In the genomic region with DNA sequence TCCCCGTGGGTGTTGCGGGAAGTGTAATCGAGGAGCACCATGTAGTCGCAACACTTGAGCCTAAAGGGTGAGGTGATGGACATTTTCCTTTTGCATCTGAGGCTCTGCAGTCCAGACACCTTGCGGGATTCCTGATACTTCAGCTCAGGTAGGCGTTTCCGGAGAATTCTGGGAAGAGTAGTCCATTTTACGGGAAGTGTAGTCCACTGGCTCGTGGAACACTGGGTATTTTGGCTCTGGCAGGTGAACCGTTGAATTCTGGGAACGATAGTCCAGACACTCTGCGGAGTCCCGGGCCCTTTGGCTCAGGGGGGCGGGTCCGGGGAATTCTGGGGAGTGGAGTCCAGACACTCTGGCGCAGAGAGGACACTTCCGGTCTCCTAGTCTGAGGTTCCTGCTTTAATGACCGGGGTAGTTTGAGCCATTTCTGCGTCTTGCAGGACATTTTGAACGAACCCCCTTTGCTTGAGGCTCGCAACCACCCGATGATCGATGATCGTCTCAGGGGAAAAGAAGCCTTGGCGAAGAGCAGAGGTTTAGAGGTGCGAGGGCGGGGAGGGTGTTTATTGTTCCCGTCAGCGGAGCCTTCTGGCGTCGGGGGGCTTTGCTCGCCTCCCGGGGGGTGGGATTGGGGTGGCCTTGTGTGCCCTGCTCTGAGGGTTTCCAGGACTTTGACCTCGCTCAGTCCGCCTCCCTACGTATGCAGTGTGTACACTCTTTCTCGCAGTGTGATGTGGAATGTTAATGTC, we compare ENCODE assay signal across 1 cellular context.
A peak's percentile ranks its signal among the peaks of the same experiment; 100 is the strongest.
TF ChIP-seq lines count a peak whose summit lies in the region.

A gene (plus strand): TSS at position 383 of the 749 bp plus-strand sequence. CDS start 3,141 bp downstream, outside the sequence.

TF ChIP-seq in HEK293, 187 proteins besides CTCF, POLR2A, EP300 and RAD21 (continued from another document and continues in another):
- TF ChIP-seq ZNF549 (tag by site-specific recombination; IDR thresholded peaks at IDR 0.05) (no peak), ZBTB7A (tag by site-specific recombination; IDR thresholded peaks at IDR 0.05; ENCODE audit: low read depth) (0 out of 2 replicates have a peak, but pooled peaks have one; percentile 57), ZNF16 (tag by site-specific recombination; IDR thresholded peaks at IDR 0.05; ENCODE audit: low read depth) (no peak), ZNF202 (tag by site-specific recombination; IDR thresholded peaks at IDR 0.05; ENCODE audit: borderline replicate concordance) (no peak), ZNF391 (tag by site-specific recombination; IDR thresholded peaks at IDR 0.05; ENCODE audit: borderline replicate concordance, low read depth) (0 out of 2 replicates have a peak, but pooled peaks have one; percentile 10), ZNF112 (tag by site-specific recombination; IDR thresholded peaks at IDR 0.05) (no peak), ZFP41 (tag by site-specific recombination; IDR thresholded peaks at IDR 0.05; ENCODE audit: borderline replicate concordance) (no peak), ZNF510 (tag by site-specific recombination; IDR thresholded peaks at IDR 0.05; ENCODE audit: insufficient replicate concordance) (no peak), MZF1 (tag by site-specific recombination; IDR thresholded peaks at IDR 0.05; ENCODE audit: borderline replicate concordance) (no peak; the same call in 1 of the 2 replicates), ZNF23 (tag by site-specific recombination; IDR thresholded peaks at IDR 0.05; ENCODE audit: borderline replicate concordance) (no peak), ZNF776 (tag by site-specific recombination; IDR thresholded peaks at IDR 0.05; ENCODE audit: borderline replicate concordance) (no peak), ZNF670 (tag by site-specific recombination; IDR thresholded peaks at IDR 0.05; ENCODE audit: low read depth) (no peak), ZNF138 (tag by site-specific recombination; IDR thresholded peaks at IDR 0.05; ENCODE audit: borderline replicate concordance) (no peak), ZSCAN30 (tag by site-specific recombination; IDR thresholded peaks at IDR 0.05) (0 out of 2 replicates have a peak, but pooled peaks have one; percentile 7), ZNF544 (tag by site-specific recombination; IDR thresholded peaks at IDR 0.05) (no peak), ZFP3 (tag by site-specific recombination; IDR thresholded peaks at IDR 0.05; ENCODE audit: low read depth) (no peak), PRDM1 (tag by site-specific recombination; IDR thresholded peaks at IDR 0.05) (0 out of 2 replicates have a peak, but pooled peaks have one; percentile 18), YY1 (tag by site-specific recombination; IDR thresholded peaks at IDR 0.05) (peak; percentile 80), KLF10 (tag by site-specific recombination; IDR thresholded peaks at IDR 0.05) (peak; percentile 62), SP7 (tag by site-specific recombination; IDR thresholded peaks at IDR 0.05) (peak; percentile 78), GLI2 (tag by site-specific recombination; IDR thresholded peaks at IDR 0.05; ENCODE audit: borderline replicate concordance, low read depth) (no peak), KLF1 (tag by site-specific recombination; IDR thresholded peaks at IDR 0.05) (0 out of 2 replicates have a peak, but pooled peaks have one; percentile 11), ZBTB17 (tag by site-specific recombination; IDR thresholded peaks at IDR 0.05) (peak; percentile 100), YY2 (tag by site-specific recombination; IDR thresholded peaks at IDR 0.05) (peak; percentile 64; the same call in 1 of the 2 replicates), ZNF175 (tag by site-specific recombination; IDR thresholded peaks at IDR 0.05) (no peak), ZBTB1 (tag by site-specific recombination; IDR thresholded peaks at IDR 0.05) (no peak), SETDB1 (IDR thresholded peaks at IDR 0.05; ENCODE audit: insufficient read length, low read length) (peak; percentile 27), BCL11B (tag by site-specific recombination; IDR thresholded peaks at IDR 0.05; ENCODE audit: low read depth) (peak; percentile 69), GLIS1 (tag by site-specific recombination; IDR thresholded peaks at IDR 0.05) (peak; percentile 91), ZNF843 (tag by site-specific recombination; IDR thresholded peaks at IDR 0.05) (no peak; the same call in 1 of the 2 replicates), ZNF211 (tag by site-specific recombination; IDR thresholded peaks at IDR 0.05; ENCODE audit: low read depth) (no peak)
- TF ChIP-seq, protein P1, sequence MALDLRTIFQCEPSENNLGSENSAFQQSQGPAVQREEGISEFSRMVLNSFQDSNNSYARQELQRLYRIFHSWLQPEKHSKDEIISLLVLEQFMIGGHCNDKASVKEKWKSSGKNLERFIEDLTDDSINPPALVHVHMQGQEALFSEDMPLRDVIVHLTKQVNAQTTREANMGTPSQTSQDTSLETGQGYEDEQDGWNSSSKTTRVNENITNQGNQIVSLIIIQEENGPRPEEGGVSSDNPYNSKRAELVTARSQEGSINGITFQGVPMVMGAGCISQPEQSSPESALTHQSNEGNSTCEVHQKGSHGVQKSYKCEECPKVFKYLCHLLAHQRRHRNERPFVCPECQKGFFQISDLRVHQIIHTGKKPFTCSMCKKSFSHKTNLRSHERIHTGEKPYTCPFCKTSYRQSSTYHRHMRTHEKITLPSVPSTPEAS (tag by site-specific recombination; IDR thresholded peaks at IDR 0.05): peak; percentile 11; the same call in 1 of the 2 replicates
- TF ChIP-seq, protein P2, sequence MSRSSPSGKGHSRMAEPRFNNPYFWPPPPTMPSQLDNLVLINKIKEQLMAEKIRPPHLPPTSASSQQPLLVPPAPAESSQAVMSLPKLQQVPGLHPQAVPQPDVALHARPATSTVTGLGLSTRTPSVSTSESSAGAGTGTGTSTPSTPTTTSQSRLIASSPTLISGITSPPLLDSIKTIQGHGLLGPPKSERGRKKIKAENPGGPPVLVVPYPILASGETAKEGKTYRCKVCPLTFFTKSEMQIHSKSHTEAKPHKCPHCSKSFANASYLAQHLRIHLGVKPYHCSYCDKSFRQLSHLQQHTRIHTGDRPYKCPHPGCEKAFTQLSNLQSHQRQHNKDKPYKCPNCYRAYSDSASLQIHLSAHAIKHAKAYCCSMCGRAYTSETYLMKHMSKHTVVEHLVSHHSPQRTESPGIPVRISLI (tag by site-specific recombination; IDR thresholded peaks at IDR 0.05): no peak
- TF ChIP-seq, protein P3, sequence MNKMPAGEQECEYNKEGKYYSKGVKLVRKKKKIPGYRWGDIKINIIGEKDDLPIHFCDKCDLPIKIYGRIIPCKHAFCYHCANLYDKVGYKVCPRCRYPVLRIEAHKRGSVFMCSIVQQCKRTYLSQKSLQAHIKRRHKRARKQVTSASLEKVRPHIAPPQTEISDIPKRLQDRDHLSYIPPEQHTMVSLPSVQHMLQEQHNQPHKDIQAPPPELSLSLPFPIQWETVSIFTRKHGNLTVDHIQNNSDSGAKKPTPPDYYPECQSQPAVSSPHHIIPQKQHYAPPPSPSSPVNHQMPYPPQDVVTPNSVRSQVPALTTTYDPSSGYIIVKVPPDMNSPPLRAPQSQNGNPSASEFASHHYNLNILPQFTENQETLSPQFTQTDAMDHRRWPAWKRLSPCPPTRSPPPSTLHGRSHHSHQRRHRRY (tag by site-specific recombination; IDR thresholded peaks at IDR 0.05): no peak
- TF ChIP-seq, protein P4, sequence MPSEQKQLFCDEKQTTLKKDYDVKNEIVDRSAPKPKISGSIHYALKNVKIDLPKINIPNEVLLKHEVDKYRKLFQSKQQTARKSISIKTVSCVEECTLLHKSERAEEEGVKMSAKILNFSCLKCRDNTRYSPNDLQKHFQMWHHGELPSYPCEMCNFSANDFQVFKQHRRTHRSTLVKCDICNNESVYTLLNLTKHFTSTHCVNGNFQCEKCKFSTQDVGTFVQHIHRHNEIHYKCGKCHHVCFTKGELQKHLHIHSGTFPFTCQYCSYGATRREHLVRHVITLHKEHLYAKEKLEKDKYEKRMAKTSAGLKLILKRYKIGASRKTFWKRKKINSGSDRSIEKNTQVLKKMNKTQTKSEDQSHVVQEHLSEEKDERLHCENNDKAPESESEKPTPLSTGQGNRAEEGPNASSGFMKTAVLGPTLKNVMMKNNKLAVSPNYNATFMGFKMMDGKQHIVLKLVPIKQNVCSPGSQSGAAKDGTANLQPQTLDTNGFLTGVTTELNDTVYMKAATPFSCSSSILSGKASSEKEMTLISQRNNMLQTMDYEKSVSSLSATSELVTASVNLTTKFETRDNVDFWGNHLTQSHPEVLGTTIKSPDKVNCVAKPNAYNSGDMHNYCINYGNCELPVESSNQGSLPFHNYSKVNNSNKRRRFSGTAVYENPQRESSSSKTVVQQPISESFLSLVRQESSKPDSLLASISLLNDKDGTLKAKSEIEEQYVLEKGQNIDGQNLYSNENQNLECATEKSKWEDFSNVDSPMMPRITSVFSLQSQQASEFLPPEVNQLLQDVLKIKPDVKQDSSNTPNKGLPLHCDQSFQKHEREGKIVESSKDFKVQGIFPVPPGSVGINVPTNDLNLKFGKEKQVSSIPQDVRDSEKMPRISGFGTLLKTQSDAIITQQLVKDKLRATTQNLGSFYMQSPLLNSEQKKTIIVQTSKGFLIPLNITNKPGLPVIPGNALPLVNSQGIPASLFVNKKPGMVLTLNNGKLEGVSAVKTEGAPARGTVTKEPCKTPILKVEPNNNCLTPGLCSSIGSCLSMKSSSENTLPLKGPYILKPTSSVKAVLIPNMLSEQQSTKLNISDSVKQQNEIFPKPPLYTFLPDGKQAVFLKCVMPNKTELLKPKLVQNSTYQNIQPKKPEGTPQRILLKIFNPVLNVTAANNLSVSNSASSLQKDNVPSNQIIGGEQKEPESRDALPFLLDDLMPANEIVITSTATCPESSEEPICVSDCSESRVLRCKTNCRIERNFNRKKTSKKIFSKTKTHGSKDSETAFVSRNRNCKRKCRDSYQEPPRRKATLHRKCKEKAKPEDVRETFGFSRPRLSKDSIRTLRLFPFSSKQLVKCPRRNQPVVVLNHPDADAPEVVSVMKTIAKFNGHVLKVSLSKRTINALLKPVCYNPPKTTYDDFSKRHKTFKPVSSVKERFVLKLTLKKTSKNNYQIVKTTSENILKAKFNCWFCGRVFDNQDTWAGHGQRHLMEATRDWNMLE (tag by site-specific recombination; conservative IDR thresholded peaks at IDR 0.05; ENCODE audit: low read depth): peak; percentile 100
- TF ChIP-seq, protein P5, sequence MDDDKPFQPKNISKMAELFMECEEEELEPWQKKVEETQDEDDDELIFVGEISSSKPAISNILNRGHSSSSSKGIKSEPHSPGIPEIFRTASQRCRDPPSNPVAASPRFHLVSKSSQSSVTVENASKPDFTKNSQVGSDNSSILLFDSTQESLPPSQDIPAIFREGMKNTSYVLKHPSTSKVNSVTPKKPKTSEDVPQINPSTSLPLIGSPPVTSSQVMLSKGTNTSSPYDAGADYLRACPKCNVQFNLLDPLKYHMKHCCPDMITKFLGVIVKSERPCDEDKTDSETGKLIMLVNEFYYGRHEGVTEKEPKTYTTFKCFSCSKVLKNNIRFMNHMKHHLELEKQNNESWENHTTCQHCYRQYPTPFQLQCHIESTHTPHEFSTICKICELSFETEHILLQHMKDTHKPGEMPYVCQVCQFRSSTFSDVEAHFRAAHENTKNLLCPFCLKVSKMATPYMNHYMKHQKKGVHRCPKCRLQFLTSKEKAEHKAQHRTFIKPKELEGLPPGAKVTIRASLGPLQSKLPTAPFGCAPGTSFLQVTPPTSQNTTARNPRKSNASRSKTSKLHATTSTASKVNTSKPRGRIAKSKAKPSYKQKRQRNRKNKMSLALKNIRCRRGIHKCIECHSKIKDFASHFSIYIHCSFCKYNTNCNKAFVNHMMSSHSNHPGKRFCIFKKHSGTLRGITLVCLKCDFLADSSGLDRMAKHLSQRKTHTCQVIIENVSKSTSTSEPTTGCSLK (tag by site-specific recombination; IDR thresholded peaks at IDR 0.05): no peak
- TF ChIP-seq, protein P6, sequence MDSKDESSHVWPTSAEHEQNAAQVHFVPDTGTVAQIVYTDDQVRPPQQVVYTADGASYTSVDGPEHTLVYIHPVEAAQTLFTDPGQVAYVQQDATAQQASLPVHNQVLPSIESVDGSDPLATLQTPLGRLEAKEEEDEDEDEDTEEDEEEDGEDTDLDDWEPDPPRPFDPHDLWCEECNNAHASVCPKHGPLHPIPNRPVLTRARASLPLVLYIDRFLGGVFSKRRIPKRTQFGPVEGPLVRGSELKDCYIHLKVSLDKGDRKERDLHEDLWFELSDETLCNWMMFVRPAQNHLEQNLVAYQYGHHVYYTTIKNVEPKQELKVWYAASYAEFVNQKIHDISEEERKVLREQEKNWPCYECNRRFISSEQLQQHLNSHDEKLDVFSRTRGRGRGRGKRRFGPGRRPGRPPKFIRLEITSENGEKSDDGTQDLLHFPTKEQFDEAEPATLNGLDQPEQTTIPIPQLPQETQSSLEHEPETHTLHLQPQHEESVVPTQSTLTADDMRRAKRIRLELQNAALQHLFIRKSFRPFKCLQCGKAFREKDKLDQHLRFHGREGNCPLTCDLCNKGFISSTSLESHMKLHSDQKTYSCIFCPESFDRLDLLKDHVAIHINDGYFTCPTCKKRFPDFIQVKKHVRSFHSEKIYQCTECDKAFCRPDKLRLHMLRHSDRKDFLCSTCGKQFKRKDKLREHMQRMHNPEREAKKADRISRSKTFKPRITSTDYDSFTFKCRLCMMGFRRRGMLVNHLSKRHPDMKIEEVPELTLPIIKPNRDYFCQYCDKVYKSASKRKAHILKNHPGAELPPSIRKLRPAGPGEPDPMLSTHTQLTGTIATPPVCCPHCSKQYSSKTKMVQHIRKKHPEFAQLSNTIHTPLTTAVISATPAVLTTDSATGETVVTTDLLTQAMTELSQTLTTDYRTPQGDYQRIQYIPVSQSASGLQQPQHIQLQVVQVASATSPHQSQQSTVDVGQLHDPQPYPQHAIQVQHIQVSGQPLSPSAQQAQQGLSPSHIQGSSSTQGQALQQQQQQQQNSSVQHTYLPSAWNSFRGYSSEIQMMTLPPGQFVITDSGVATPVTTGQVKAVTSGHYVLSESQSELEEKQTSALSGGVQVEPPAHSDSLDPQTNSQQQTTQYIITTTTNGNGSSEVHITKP (tag by site-specific recombination; IDR thresholded peaks at IDR 0.05): peak; percentile 95
- TF ChIP-seq, protein P7, sequence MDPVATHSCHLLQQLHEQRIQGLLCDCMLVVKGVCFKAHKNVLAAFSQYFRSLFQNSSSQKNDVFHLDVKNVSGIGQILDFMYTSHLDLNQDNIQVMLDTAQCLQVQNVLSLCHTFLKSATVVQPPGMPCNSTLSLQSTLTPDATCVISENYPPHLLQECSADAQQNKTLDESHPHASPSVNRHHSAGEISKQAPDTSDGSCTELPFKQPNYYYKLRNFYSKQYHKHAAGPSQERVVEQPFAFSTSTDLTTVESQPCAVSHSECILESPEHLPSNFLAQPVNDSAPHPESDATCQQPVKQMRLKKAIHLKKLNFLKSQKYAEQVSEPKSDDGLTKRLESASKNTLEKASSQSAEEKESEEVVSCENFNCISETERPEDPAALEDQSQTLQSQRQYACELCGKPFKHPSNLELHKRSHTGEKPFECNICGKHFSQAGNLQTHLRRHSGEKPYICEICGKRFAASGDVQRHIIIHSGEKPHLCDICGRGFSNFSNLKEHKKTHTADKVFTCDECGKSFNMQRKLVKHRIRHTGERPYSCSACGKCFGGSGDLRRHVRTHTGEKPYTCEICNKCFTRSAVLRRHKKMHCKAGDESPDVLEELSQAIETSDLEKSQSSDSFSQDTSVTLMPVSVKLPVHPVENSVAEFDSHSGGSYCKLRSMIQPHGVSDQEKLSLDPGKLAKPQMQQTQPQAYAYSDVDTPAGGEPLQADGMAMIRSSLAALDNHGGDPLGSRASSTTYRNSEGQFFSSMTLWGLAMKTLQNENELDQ (tag by site-specific recombination; IDR thresholded peaks at IDR 0.05; ENCODE audit: low read depth): no peak
